ENCODE assay signal across 1 cellular context in the genomic region with DNA sequence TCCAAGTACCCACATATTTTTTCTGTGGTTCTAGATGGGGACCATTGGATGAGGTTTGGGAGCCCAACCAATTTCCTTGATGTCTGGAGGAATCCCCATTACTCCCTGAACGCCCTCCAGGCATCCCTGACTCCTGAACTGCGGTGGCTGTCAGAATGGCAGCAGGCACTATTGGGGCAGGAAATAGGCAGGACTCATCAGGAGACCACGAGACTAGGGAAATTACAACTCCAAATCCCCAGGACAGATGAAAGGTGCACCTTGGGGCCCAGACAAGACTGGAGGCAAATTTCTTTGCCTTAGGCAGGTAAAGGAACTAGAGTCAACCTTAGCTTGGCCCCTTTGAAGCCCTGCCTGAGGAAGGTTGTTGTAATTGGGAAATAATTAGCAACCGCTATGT.
TF ChIP-seq lines count a peak whose summit lies in the region.

No MANE protein-coding gene starts in this region.

TF ChIP-seq in liver, 16 proteins besides CTCF, POLR2A, EP300 and RAD21 (continued from another document):
- TF ChIP-seq, protein P1, sequence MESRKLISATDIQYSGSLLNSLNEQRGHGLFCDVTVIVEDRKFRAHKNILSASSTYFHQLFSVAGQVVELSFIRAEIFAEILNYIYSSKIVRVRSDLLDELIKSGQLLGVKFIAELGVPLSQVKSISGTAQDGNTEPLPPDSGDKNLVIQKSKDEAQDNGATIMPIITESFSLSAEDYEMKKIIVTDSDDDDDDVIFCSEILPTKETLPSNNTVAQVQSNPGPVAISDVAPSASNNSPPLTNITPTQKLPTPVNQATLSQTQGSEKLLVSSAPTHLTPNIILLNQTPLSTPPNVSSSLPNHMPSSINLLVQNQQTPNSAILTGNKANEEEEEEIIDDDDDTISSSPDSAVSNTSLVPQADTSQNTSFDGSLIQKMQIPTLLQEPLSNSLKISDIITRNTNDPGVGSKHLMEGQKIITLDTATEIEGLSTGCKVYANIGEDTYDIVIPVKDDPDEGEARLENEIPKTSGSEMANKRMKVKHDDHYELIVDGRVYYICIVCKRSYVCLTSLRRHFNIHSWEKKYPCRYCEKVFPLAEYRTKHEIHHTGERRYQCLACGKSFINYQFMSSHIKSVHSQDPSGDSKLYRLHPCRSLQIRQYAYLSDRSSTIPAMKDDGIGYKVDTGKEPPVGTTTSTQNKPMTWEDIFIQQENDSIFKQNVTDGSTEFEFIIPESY (IDR thresholded peaks at IDR 0.05) = no peak
- TF ChIP-seq, protein P2, sequence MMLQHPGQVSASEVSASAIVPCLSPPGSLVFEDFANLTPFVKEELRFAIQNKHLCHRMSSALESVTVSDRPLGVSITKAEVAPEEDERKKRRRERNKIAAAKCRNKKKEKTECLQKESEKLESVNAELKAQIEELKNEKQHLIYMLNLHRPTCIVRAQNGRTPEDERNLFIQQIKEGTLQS (IDR thresholded peaks at IDR 0.05) = no peak
- TF ChIP-seq RXRA (IDR thresholded peaks at IDR 0.05) (no peak), HNF4A (conservative IDR thresholded peaks at IDR 0.05) (no peak), YY1 (IDR thresholded peaks at IDR 0.05) (no peak)
